ENCODE assay signal across 2 cellular contexts in the genomic region with DNA sequence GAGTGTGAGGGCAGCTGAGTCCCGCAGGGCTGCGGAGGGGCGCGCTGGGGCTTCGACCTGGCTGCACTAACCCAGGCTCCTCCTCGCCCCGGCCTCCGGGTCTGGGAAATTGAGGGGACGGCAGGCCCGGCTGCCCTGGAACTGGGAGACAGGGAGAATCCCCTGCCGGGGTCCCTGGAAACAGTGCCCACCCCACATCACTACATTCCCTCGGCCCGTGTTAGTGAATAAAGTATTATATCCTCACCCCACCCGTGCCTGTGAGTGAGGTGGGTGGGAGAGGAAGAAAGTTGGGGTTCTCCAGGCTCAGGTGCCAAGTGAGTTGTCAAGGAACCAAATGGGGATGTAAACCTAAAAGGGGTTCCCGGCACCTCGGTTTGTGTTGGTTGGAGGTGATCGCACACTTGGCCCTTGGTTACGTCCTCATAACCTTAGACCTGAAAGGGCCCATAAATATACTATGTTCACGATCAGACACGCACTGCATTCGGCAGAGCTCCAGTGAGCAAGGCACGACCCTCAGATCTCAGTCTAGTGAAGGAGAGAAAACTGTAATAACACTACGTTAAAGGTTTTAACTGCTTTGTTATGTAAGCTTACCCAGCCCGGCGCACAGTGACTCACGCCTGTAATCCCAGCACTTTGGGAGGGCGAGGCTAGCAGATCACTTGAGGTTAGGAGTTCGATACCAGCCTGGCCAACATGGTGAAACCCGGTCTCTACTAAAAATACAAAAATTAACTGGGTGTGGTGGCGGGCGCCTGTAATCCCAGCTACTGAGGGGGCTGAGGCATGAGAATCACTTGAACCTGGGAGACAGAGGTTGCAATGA.
TF ChIP-seq lines count a peak whose summit lies in the region.

No MANE protein-coding gene starts in this region.

TF ChIP-seq in SK-N-SH, 30 proteins besides CTCF, POLR2A, EP300 and RAD21:
- TF ChIP-seq SIN3A (IDR thresholded peaks at IDR 0.05; ENCODE audit: borderline replicate concordance, low read depth, low read length) (no peak), EZH2phosphoT487 (IDR thresholded peaks at IDR 0.05; ENCODE audit: borderline replicate concordance, low read depth) (no peak), YY1 (IDR thresholded peaks at IDR 0.05; ENCODE audit: low read depth) (no peak), RXRA (IDR thresholded peaks at IDR 0.05; ENCODE audit: borderline replicate concordance, low read depth) (no peak)
- TF ChIP-seq, protein P1, sequence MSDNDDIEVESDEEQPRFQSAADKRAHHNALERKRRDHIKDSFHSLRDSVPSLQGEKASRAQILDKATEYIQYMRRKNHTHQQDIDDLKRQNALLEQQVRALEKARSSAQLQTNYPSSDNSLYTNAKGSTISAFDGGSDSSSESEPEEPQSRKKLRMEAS (IDR thresholded peaks at IDR 0.05; ENCODE audit: low read depth) = no peak
- TF ChIP-seq, protein P2, sequence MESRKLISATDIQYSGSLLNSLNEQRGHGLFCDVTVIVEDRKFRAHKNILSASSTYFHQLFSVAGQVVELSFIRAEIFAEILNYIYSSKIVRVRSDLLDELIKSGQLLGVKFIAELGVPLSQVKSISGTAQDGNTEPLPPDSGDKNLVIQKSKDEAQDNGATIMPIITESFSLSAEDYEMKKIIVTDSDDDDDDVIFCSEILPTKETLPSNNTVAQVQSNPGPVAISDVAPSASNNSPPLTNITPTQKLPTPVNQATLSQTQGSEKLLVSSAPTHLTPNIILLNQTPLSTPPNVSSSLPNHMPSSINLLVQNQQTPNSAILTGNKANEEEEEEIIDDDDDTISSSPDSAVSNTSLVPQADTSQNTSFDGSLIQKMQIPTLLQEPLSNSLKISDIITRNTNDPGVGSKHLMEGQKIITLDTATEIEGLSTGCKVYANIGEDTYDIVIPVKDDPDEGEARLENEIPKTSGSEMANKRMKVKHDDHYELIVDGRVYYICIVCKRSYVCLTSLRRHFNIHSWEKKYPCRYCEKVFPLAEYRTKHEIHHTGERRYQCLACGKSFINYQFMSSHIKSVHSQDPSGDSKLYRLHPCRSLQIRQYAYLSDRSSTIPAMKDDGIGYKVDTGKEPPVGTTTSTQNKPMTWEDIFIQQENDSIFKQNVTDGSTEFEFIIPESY (IDR thresholded peaks at IDR 0.05; ENCODE audit: borderline replicate concordance, low read depth) = no peak

TF ChIP-seq in SK-N-SH treated with all-trans-retinoic acid at 6 μM for 48 hours, 23 proteins besides CTCF, POLR2A, EP300 and RAD21:
- TF ChIP-seq CSDC2 (CRISPR knock-in tag; IDR thresholded peaks at IDR 0.05) (no peak), TOX (CRISPR knock-in tag; IDR thresholded peaks at IDR 0.05; ENCODE audit: borderline replicate concordance) (no peak), PPARA (CRISPR knock-in tag; IDR thresholded peaks at IDR 0.05; ENCODE audit: borderline replicate concordance) (no peak), ZFP30 (CRISPR knock-in tag; IDR thresholded peaks at IDR 0.05) (no peak), ESRRG (CRISPR knock-in tag; IDR thresholded peaks at IDR 0.05) (no peak), BACH2 (CRISPR knock-in tag; IDR thresholded peaks at IDR 0.05; ENCODE audit: borderline replicate concordance) (no peak), ZC3H10 (CRISPR knock-in tag; IDR thresholded peaks at IDR 0.05) (no peak), GLIS3 (CRISPR knock-in tag; IDR thresholded peaks at IDR 0.05) (no peak), RARB (CRISPR knock-in tag; IDR thresholded peaks at IDR 0.05) (no peak), ZNF70 (CRISPR knock-in tag; IDR thresholded peaks at IDR 0.05) (no peak; the same call in 1 of the 2 replicates), SNAI2 (CRISPR knock-in tag; IDR thresholded peaks at IDR 0.05) (no peak), ZNF565 (CRISPR knock-in tag; conservative IDR thresholded peaks at IDR 0.05; ENCODE audit: low read depth) (no peak), OSR1 (CRISPR knock-in tag; IDR thresholded peaks at IDR 0.05) (no peak), ZNF8 (CRISPR knock-in tag; IDR thresholded peaks at IDR 0.05) (no peak)
- TF ChIP-seq, protein P3, sequence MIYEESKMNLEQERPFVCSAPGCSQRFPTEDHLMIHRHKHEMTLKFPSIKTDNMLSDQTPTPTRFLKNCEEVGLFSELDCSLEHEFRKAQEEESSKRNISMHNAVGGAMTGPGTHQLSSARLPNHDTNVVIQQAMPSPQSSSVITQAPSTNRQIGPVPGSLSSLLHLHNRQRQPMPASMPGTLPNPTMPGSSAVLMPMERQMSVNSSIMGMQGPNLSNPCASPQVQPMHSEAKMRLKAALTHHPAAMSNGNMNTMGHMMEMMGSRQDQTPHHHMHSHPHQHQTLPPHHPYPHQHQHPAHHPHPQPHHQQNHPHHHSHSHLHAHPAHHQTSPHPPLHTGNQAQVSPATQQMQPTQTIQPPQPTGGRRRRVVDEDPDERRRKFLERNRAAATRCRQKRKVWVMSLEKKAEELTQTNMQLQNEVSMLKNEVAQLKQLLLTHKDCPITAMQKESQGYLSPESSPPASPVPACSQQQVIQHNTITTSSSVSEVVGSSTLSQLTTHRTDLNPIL (CRISPR knock-in tag; IDR thresholded peaks at IDR 0.05; ENCODE audit: low read depth) = no peak
- TF ChIP-seq, protein P4, sequence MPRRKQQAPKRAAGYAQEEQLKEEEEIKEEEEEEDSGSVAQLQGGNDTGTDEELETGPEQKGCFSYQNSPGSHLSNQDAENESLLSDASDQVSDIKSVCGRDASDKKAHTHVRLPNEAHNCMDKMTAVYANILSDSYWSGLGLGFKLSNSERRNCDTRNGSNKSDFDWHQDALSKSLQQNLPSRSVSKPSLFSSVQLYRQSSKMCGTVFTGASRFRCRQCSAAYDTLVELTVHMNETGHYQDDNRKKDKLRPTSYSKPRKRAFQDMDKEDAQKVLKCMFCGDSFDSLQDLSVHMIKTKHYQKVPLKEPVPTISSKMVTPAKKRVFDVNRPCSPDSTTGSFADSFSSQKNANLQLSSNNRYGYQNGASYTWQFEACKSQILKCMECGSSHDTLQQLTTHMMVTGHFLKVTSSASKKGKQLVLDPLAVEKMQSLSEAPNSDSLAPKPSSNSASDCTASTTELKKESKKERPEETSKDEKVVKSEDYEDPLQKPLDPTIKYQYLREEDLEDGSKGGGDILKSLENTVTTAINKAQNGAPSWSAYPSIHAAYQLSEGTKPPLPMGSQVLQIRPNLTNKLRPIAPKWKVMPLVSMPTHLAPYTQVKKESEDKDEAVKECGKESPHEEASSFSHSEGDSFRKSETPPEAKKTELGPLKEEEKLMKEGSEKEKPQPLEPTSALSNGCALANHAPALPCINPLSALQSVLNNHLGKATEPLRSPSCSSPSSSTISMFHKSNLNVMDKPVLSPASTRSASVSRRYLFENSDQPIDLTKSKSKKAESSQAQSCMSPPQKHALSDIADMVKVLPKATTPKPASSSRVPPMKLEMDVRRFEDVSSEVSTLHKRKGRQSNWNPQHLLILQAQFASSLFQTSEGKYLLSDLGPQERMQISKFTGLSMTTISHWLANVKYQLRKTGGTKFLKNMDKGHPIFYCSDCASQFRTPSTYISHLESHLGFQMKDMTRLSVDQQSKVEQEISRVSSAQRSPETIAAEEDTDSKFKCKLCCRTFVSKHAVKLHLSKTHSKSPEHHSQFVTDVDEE (CRISPR knock-in tag; IDR thresholded peaks at IDR 0.05) = no peak
- TF ChIP-seq, protein P5, sequence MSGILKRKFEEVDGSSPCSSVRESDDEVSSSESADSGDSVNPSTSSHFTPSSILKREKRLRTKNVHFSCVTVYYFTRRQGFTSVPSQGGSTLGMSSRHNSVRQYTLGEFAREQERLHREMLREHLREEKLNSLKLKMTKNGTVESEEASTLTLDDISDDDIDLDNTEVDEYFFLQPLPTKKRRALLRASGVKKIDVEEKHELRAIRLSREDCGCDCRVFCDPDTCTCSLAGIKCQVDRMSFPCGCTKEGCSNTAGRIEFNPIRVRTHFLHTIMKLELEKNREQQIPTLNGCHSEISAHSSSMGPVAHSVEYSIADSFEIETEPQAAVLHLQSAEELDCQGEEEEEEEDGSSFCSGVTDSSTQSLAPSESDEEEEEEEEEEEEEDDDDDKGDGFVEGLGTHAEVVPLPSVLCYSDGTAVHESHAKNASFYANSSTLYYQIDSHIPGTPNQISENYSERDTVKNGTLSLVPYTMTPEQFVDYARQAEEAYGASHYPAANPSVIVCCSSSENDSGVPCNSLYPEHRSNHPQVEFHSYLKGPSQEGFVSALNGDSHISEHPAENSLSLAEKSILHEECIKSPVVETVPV (CRISPR knock-in tag; IDR thresholded peaks at IDR 0.05) = no peak
- TF ChIP-seq, protein P6, sequence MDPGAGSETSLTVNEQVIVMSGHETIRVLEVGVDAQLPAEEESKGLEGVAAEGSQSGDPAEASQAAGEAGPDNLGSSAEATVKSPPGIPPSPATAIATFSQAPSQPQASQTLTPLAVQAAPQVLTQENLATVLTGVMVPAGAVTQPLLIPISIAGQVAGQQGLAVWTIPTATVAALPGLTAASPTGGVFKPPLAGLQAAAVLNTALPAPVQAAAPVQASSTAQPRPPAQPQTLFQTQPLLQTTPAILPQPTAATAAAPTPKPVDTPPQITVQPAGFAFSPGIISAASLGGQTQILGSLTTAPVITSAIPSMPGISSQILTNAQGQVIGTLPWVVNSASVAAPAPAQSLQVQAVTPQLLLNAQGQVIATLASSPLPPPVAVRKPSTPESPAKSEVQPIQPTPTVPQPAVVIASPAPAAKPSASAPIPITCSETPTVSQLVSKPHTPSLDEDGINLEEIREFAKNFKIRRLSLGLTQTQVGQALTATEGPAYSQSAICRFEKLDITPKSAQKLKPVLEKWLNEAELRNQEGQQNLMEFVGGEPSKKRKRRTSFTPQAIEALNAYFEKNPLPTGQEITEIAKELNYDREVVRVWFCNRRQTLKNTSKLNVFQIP (CRISPR knock-in tag; IDR thresholded peaks at IDR 0.05; ENCODE audit: borderline replicate concordance, low read depth) = no peak
